10 cellular contexts compared by ENCODE assay signal in the genomic region with DNA sequence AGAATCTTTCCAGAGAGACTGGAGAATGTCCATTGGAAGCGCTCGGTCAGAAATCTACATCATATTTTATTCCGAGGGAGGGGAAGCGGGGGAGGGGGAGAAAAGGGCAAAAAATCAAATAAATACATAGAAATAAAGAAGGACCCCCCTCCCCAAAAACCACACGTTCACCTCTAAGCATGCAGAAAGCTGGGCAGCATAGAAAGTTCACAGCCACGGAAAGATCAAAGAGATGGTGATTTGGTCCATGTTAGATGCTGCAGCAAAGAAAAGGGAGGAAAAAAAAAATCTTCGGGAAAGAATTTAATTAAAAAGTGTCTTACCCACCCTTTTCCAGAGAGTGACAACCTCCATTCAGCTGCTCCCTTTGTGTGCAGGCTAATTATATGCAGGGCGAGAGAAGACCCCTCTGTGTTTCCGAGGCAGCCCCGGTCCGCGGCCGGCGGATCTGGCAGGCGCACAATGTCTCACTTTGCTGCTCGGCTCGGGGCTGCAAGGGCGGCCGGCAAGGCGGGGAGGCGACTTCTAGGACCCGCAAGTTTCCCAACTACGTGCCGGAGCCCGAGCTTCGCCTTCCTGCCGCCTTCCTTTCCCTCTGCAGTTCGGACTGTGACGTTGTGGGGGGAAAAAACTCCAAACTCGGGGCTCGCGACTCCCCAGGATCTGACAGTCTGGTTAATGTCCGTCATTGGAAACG. TPM values are rescaled to one million over a fixed set of nuclear protein-coding genes. Genes with fewer than 3 reads are reported as not detected.
A peak's percentile ranks its signal among the peaks of the same experiment; 100 is the strongest.
DNase-seq lines count a peak whose midpoint lies in the region; ATAC-seq, FAIRE-seq and TF ChIP-seq lines count a peak whose summit lies in the region.
"Had no signal": no experiment of that assay in that cellular context is flagged by ENCODE, and none has a peak within 500 bp of the region (broad histone marks: within the 10 kb centered on the region; RNA-seq: fewer than 3 reads in every experiment).

No MANE protein-coding gene starts in this region.

- intact Hi-C loops in head of caudate nucleus (cut with DNase I) (loop anchor here (5.0 kb wide), 1 partner anchor 232 kb away; no protein-coding TSS in a partner anchor), pancreas (cut with DNase I) (no loop called here)

- TF ChIP-seq CTCF in RWPE1 (conservative IDR thresholded peaks at IDR 0.05; ENCODE audit: low read depth) (no peak), pancreas (IDR thresholded peaks at IDR 0.05) (no peak)

- H3K9me3 ChIP-seq in pancreas: no peaks in the 10 kb centered on the region
- no peaks in the 10 kb centered on the region for H3K9me3 ChIP-seq in T-helper 17 cell (ENCODE audit: control insufficient read depth, low read length, poor library complexity, severe bottlenecking)

- no peak overlapping the region for H3K4me3 Mint-ChIP-seq in T-helper 17 cell

- H3K27ac ChIP-seq in RWPE1: no peak overlapping the region
- no peak overlapping the region for H3K27ac ChIP-seq in pancreas

- no peak for FAIRE-seq in pancreas (lab: Jason Lieb, UNC)

- ATAC-seq in pancreas (peak in 3 of 4 donors; percentile 19 to 34 (median 22)), T-helper 17 cell (no peak)

- peak overlapping the region in 2 of 4 donors; percentile 8 to 23 for H3K4me3 ChIP-seq in pancreas

- no peaks in the 10 kb centered on the region for H3K4me1 Mint-ChIP-seq in T-helper 17 cell

- H3K36me3 Mint-ChIP-seq in T-helper 17 cell (ENCODE audit: low read depth): peaks cover 6% of the 10 kb centered on the region

- 1% methylated on average over 34 of the region's 34 CpGs for WGBS in pancreas, 2 donors

- POLR2A ChIA-PET in RWPE1 (lab: Yijun Ruan, JAX; ENCODE audit: low non-redundant PET): no interaction called here

- H3K36me3 ChIP-seq in pancreas: no peaks in the 10 kb centered on the region

- H3K27me3 ChIP-seq in pancreas: peaks cover 0 to 30% (median 0%) of the 10 kb centered on the region in 4 donors

- no peak overlapping the region for H3K27ac Mint-ChIP-seq in T-helper 17 cell

- no peaks in the 10 kb centered on the region for H3K4me1 ChIP-seq in pancreas

- DNase-seq in ELF-1 (ENCODE audit: low read depth, low spot score) (peak; percentile 68), RWPE1 (ENCODE audit: low spot score) (peak; percentile 2), head of caudate nucleus (peak in 38 of 42 donors; percentile 22 to 75 (median 57)), pancreas (peak in 2 of 6 donors; percentile 58 to 60), HPDE6-E6E7 (ENCODE audit: extremely low spot score) (no peak), NCI-H187 treated with DMSO at 0.1 percent for 48 hours (lab: John Stamatoyannopoulos, UW) (no peak), T-helper 17 cell (no peak), COR-L47 (lab: John Stamatoyannopoulos, UW) (no peak)

- peaks cover 20% of the 10 kb centered on the region for H3K27me3 Mint-ChIP-seq in T-helper 17 cell

- CTCF ChIA-PET in RWPE1 (lab: Yijun Ruan, JAX): no interaction called here

RNA-seq across cellular contexts. Expression of a gene that starts 0.6 kb away (rescaled TPM):
- total RNA-seq in pancreas (under 1 TPM in 3 of 6 donors, not detected in 3; 0.04 to 0.12 (median 0.06) TPM), T-helper 17 cell (not detected)
- under 1 TPM in 1 of 2 donors, not detected in 1; 0.63 TPM for polyA plus RNA-seq in pancreas
- total RNA-seq: activated CD8-positive, alpha-beta memory T cell treated with anti-CD3 and anti-CD28 coated beads for 36 hours; mononuclear cell had no signal

Comparison
In these comparisons a context has a peak if more than half of its experiments do, and no peak if none do; other contexts are left out.
1. DNase-seq: peak in ELF-1 (single experiment), RWPE1 (single experiment) and head of caudate nucleus (38 of 42); none in HPDE6-E6E7 (single experiment), NCI-H187 treated with DMSO at 0.1 percent for 48 hours (single experiment), T-helper 17 cell (0 of 3) and COR-L47 (single experiment).